Comparison of ENCODE assay signal across 23 cellular contexts in genomic region chr3:75886971-75887526, GRCh38.
A peak's percentile ranks its signal among the peaks of the same experiment; 100 is the strongest.
DNase-seq lines count a peak whose midpoint lies in the region; TF ChIP-seq lines count a peak whose summit lies in the region.
"Had no signal": no experiment of that assay in that cellular context is flagged by ENCODE, and none has a peak within 500 bp of the region (broad histone marks: within the 10 kb centered on the region; RNA-seq: fewer than 3 reads in every experiment).

No MANE protein-coding gene starts in this region.

- H3K4me3 Mint-ChIP-seq in type B pancreatic cell = no peak overlapping the region
- H3K4me3 Mint-ChIP-seq in activated T-helper 1 cell treated with anti-CD3 and anti-CD28 coated beads, Interleukin-12 subunit alpha, Interleukin-12 subunit beta, Interleukin-2, Interleukin-4 antibody, amounts not matched to agents 30 ng/mL and 10 ng/mL and 1 ng/mL, durations not matched to agents 14 hours and 24 hours and 36 hours = no peak overlapping the region
- H3K4me3 Mint-ChIP-seq: CD4-positive, CD25-positive, alpha-beta regulatory T cell; T-helper 17 cell had no signal

- no peaks in the 10 kb centered on the region for H3K9me3 Mint-ChIP-seq in type B pancreatic cell
- H3K9me3 Mint-ChIP-seq in activated T-helper 1 cell treated with anti-CD3 and anti-CD28 coated beads, Interleukin-12 subunit alpha, Interleukin-12 subunit beta, Interleukin-2, Interleukin-4 antibody, amounts not matched to agents 30 ng/mL and 10 ng/mL and 1 ng/mL, durations not matched to agents 14 hours and 24 hours and 36 hours = peaks cover 7% of the 10 kb centered on the region

- H3K79me2 ChIP-seq in hepatocyte = no peaks in the 10 kb centered on the region

- 30% methylated on average over 2 of the region's 2 CpGs for WGBS in hepatocyte (ENCODE audit: low lambda C conversion rate, missing lambda C conversion rate)

- H3K27ac ChIP-seq in hepatocyte = no peak overlapping the region
- H3K27ac ChIP-seq: A549 had no signal

- H3K4me3 ChIP-seq in hepatocyte = no peak overlapping the region
- H3K4me3 ChIP-seq: A549, HAP-1 had no signal

- H3K27ac Mint-ChIP-seq in type B pancreatic cell = peak overlapping the region; percentile 82
- H3K27ac Mint-ChIP-seq in activated T-helper 1 cell treated with anti-CD3 and anti-CD28 coated beads, Interleukin-12 subunit alpha, Interleukin-12 subunit beta, Interleukin-2, Interleukin-4 antibody, amounts not matched to agents 30 ng/mL and 10 ng/mL and 1 ng/mL, durations not matched to agents 14 hours and 24 hours and 36 hours = no peak overlapping the region
- H3K27ac Mint-ChIP-seq: CD4-positive, CD25-positive, alpha-beta regulatory T cell; T-helper 17 cell had no signal

- H2AFZ ChIP-seq in hepatocyte = no peak overlapping the region

- no peaks in the 10 kb centered on the region for H4K20me1 ChIP-seq in hepatocyte (ENCODE audit: insufficient read depth, poor library complexity, severe bottlenecking)

- no peaks in the 10 kb centered on the region for H3K4me1 ChIP-seq in hepatocyte (ENCODE audit: insufficient read depth)
- H3K4me1 ChIP-seq: A549, BE2C had no signal

- intact Hi-C loops in activated T-helper 1 cell treated with anti-CD3 and anti-CD28 coated beads, Interleukin-12 subunit alpha, Interleukin-12 subunit beta, Interleukin-2, Interleukin-4 antibody, amounts not matched to agents 30 ng/mL and 10 ng/mL and 1 ng/mL, durations not matched to agents 14 hours and 24 hours and 36 hours (cut with micrococcal nuclease) = no loop called here

- H3K36me3 Mint-ChIP-seq in type B pancreatic cell = peaks cover 3% of the 10 kb centered on the region
- H3K36me3 Mint-ChIP-seq in activated T-helper 1 cell treated with anti-CD3 and anti-CD28 coated beads, Interleukin-12 subunit alpha, Interleukin-12 subunit beta, Interleukin-2, Interleukin-4 antibody, amounts not matched to agents 30 ng/mL and 10 ng/mL and 1 ng/mL, durations not matched to agents 14 hours and 24 hours and 36 hours (ENCODE audit: low read depth) = no peaks in the 10 kb centered on the region
- H3K36me3 Mint-ChIP-seq: CD4-positive, CD25-positive, alpha-beta regulatory T cell had no signal

- H3K9me2 ChIP-seq in hepatocyte (replicated peaks; ENCODE audit: insufficient read depth) = no peaks in the 10 kb centered on the region

- no peaks in the 10 kb centered on the region for H3K27me3 Mint-ChIP-seq in type B pancreatic cell
- no peaks in the 10 kb centered on the region for H3K27me3 Mint-ChIP-seq in activated T-helper 1 cell treated with anti-CD3 and anti-CD28 coated beads, Interleukin-12 subunit alpha, Interleukin-12 subunit beta, Interleukin-2, Interleukin-4 antibody, amounts not matched to agents 30 ng/mL and 10 ng/mL and 1 ng/mL, durations not matched to agents 14 hours and 24 hours and 36 hours (ENCODE audit: insufficient read depth)
- H3K27me3 Mint-ChIP-seq: CD4-positive, CD25-positive, alpha-beta regulatory T cell; T-helper 17 cell had no signal

- no peaks in the 10 kb centered on the region for H3K36me3 ChIP-seq in hepatocyte (replicated peaks; ENCODE audit: insufficient read depth, low read depth)
- H3K36me3 ChIP-seq: BE2C, HAP-1 had no signal

- no peaks in the 10 kb centered on the region for H3K27me3 ChIP-seq in hepatocyte
- H3K27me3 ChIP-seq: BE2C had no signal

- no peaks in the 10 kb centered on the region for H3K4me1 Mint-ChIP-seq in type B pancreatic cell (ENCODE audit: unreplicated experiment)
- no peaks in the 10 kb centered on the region for H3K4me1 Mint-ChIP-seq in activated T-helper 1 cell treated with anti-CD3 and anti-CD28 coated beads, Interleukin-12 subunit alpha, Interleukin-12 subunit beta, Interleukin-2, Interleukin-4 antibody, amounts not matched to agents 30 ng/mL and 10 ng/mL and 1 ng/mL, durations not matched to agents 14 hours and 24 hours and 36 hours (ENCODE audit: low read depth)
- H3K4me1 Mint-ChIP-seq: CD4-positive, CD25-positive, alpha-beta regulatory T cell; T-helper 17 cell had no signal

- TF ChIP-seq CTCF in hepatocyte (IDR thresholded peaks at IDR 0.05; ENCODE audit: poor library complexity) (no peak), type B pancreatic cell (conservative IDR thresholded peaks at IDR 0.05) (no peak)

- DNase-seq in EL (peak; percentile 48), LHCN-M2 (ENCODE audit: low read depth) (peak; percentile 3), hepatocyte (ENCODE audit: low spot score) (peak; percentile 13), type B pancreatic cell (ENCODE audit: extremely low spot score, unreplicated experiment) (no peak), COLO829 (ENCODE audit: low spot score) (no peak), amygdala (lab: John Stamatoyannopoulos, UW) (no peak)
- no peak for DNase-seq in activated T-helper 1 cell treated with anti-CD3 and anti-CD28 coated beads, Interleukin-12 subunit alpha, Interleukin-12 subunit beta, Interleukin-2, Interleukin-4 antibody, amounts not matched to agents 30 ng/mL and 10 ng/mL and 1 ng/mL, durations not matched to agents 14 hours and 24 hours and 36 hours (ENCODE audit: low spot score)
- DNase-seq: BE2C; CD4-positive, CD25-positive, alpha-beta regulatory T cell; COR-L47; DMS 273 treated with DMSO at 0.1 percent for 48 hours; DND-41; GDM1; Karpas-422; NCI-H1048; NCI-H1417 treated with DMSO at 0.1 percent for 48 hours; NCI-H187; NCI-H446; NCI-H526; SHP77; T-helper 17 cell had no signal

- H3K4me2 ChIP-seq in hepatocyte = no peak overlapping the region
- H3K4me2 ChIP-seq: A549 had no signal

- no peaks in the 10 kb centered on the region for H3K9me3 ChIP-seq in hepatocyte (ENCODE audit: low read depth)
- H3K9me3 ChIP-seq: A549, BE2C, HAP-1 had no signal

Comparison
In these comparisons a context has a peak if more than half of its experiments do, and no peak if none do; other contexts are left out.
1. DNase-seq: peak in EL (single experiment), LHCN-M2 (single experiment) and hepatocyte (single experiment); none in type B pancreatic cell (single experiment), activated T-helper 1 cell treated with anti-CD3 and anti-CD28 coated beads, Interleukin-12 subunit alpha, Interleukin-12 subunit beta, Interleukin-2, Interleukin-4 antibody, amounts not matched to agents 30 ng/mL and 10 ng/mL and 1 ng/mL, durations not matched to agents 14 hours and 24 hours and 36 hours (single experiment), COLO829 (single experiment) and amygdala (0 of 56).